In genomic region chr5:140881889-140882590, GRCh38 we compare ENCODE assay signal across 12 cellular contexts. TPM values are rescaled to one million over a fixed set of nuclear protein-coding genes. Genes with fewer than 3 reads are reported as not detected.
DNase-seq lines count a peak whose midpoint lies in the region; ATAC-seq and TF ChIP-seq lines count a peak whose summit lies in the region.
"Had no signal": no experiment of that assay in that cellular context is flagged by ENCODE, and none has a peak within 500 bp of the region (broad histone marks: within the 10 kb centered on the region; RNA-seq: fewer than 3 reads in every experiment).

Gene PCDHA13, plus strand, starts transcription at chr5:140882124. Its CDS starts 145 bp downstream, at chr5:140882269.

- H4K20me1 ChIP-seq in PC-3 (ENCODE audit: low read length): no peaks in the 10 kb centered on the region

- H3K9me3 ChIP-seq in PC-3 (ENCODE audit: low read length) (no peaks in the 10 kb centered on the region), parathyroid adenoma (ENCODE audit: control insufficient read depth, low read length) (no peaks in the 10 kb centered on the region)

- no peaks in the 10 kb centered on the region for H3K9me2 ChIP-seq in PC-3 (replicated peaks; ENCODE audit: low read length)

- DNase-seq in DMS53 treated with DMSO at 0.1 percent for 48 hours (lab: John Stamatoyannopoulos, UW; ENCODE audit: unreplicated experiment) (peak; percentile 72), PC-3 (peak; percentile 80), foreskin keratinocyte (peak; percentile 13 to 53)
- DNase-seq: CD8-positive, alpha-beta memory T cell; GOT3; NCI-H187; Right ventricle myocardium superior had no signal

- H3K79me2 ChIP-seq in PC-3 (ENCODE audit: low read length) (no peaks in the 10 kb centered on the region), parathyroid adenoma (peaks cover 2% of the 10 kb centered on the region)

- H3K27me3 ChIP-seq in PC-3 (ENCODE audit: low read length) (no peaks in the 10 kb centered on the region), foreskin keratinocyte (peaks cover 6% of the 10 kb centered on the region), parathyroid adenoma (ENCODE audit: control insufficient read depth, insufficient read depth, low read length) (no peaks in the 10 kb centered on the region)

- POLR2A ChIA-PET in PC-3 (lab: Charles Lee; ENCODE audit: unreplicated experiment): no interaction called here

- intact Hi-C loops in PC-3 (cut with micrococcal nuclease): loop anchor here (1.0 to 2.0 kb wide), 3 partner anchors 41 to 158 kb away; partner anchors contain the start of genes PCDHA8 and PCDHAC1

- CTCF ChIA-PET in PC-3 (lab: Charles Lee): interaction anchor here (1.1 to 1.7 kb wide), 2 partner anchors 44 to 158 kb away, joined by 3 to 7 read pairs; partner anchors contain the start of gene PCDHAC1

- peak; percentile 76 for TF ChIP-seq CTCF in PC-3 (conservative IDR thresholded peaks at IDR 0.05; ENCODE audit: low read depth, low read length)
- peak; percentile 67 for TF ChIP-seq CTCF in foreskin keratinocyte (conservative IDR thresholded peaks at IDR 0.05)
- TF ChIP-seq CTCF in parathyroid adenoma (IDR thresholded peaks at IDR 0.05): no peak

- H2AFZ ChIP-seq in PC-3 (ENCODE audit: low read length) (peak within 1 kb of the TSS; percentile 93), parathyroid adenoma (no peak within 1 kb of the TSS)

- H3K36me3 ChIP-seq in PC-3 (ENCODE audit: low read depth, low read length) (no peaks in the 10 kb centered on the region), parathyroid adenoma (ENCODE audit: control insufficient read depth, insufficient read depth, low read length) (no peaks in the 10 kb centered on the region)

- peak within 1 kb of the TSS; percentile 80 for H3K4me2 ChIP-seq in PC-3 (ENCODE audit: low read length)
- peak within 1 kb of the TSS; percentile 40 for H3K4me2 ChIP-seq in parathyroid adenoma (ENCODE audit: low read length)

- H3K4me1 ChIP-seq in PC-3 (ENCODE audit: insufficient read depth, low read length): peaks cover 8% of the 10 kb centered on the region; the same call in 1 of the 2 replicates
- no peaks in the 10 kb centered on the region for H3K4me1 ChIP-seq in foreskin keratinocyte
- no peaks in the 10 kb centered on the region for H3K4me1 ChIP-seq in parathyroid adenoma

- H3K4me3 ChIP-seq in PC-3 (ENCODE audit: low read length): peak within 1 kb of the TSS; percentile 73
- H3K4me3 ChIP-seq in parathyroid adenoma (ENCODE audit: low read depth, low read length): peak within 1 kb of the TSS; percentile 23

- ATAC-seq in PC-3 (peak; percentile 78), foreskin keratinocyte (no peak), GM21381 (IDR thresholded peaks at IDR 0.05; ENCODE audit: unreplicated experiment) (no peak), GM18502 (IDR thresholded peaks at IDR 0.05; ENCODE audit: poor library complexity, unreplicated experiment) (no peak), HG02884 (IDR thresholded peaks at IDR 0.05; ENCODE audit: unreplicated experiment) (no peak), GM21390 (IDR thresholded peaks at IDR 0.05; ENCODE audit: unreplicated experiment) (no peak)

- H3K27ac ChIP-seq in PC-3 (ENCODE audit: low read length) (peak within 1 kb of the TSS; percentile 33; the same call in 1 of the 2 replicates), foreskin keratinocyte (no peak within 1 kb of the TSS), parathyroid adenoma (no peak within 1 kb of the TSS)

- H3K9ac ChIP-seq in PC-3 (ENCODE audit: low read length): peak within 1 kb of the TSS; percentile 48
- no peak within 1 kb of the TSS for H3K9ac ChIP-seq in parathyroid adenoma

- TSS peak; percentile 51 for BruUV-seq in PC-3 (replicated peaks; lab: Mats Ljungman, UMichigan)

- no peaks in the 10 kb centered on the region for H3F3A ChIP-seq in PC-3 (ENCODE audit: low read length, unreplicated experiment)

RNA-seq across cellular contexts. Expression of gene PCDHA13, which starts in this region (rescaled TPM):
- total RNA-seq in PC-3 (2014; rRNA removed): 3.2 and 6.2 TPM in 2 replicates
- 0.03 and 0.04 TPM in 2 replicates for total RNA-seq in foreskin keratinocyte
- 0.14 and 0.24 TPM in 2 replicates for polyA plus RNA-seq in foreskin keratinocyte
- total RNA-seq: CD8-positive, alpha-beta memory T cell; Right ventricle myocardium superior had no signal
- polyA plus RNA-seq: CD8-positive, alpha-beta memory T cell had no signal

Comparison
In these comparisons a context has a peak if more than half of its experiments do, and no peak if none do; other contexts are left out.
1. Peak in DNase-seq in foreskin keratinocyte; RNA of the gene not detected or under 1 TPM.